In the genomic region with DNA sequence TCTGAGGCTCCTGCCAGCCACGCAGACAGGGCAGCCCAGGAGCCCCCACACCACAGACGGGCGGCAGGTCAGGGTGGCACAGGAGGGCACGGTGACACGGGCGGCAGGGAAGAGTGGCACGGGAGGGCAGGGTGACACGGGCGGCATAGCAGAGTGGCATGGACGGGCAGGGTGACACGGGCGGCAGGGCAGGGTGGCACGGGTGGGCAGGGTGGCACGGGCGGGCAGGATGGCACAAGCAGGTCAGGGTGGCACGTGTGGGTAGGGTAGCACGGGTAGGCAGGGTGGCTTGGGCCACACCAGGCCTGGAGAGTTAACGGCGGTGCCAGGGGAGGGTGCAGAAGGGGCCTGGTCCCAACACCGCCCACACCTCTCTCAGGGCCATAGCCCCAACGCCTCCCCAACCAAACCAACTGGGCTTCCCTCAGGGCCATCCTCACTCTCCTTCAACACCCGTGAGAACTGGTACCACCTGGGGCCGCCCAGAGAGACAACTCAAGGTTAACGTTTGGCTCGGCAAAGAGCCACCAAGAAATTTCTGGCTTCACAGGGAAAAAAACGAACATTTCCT, we compare ENCODE assay signal across 9 cellular contexts. TPM values are rescaled to one million over a fixed set of nuclear protein-coding genes. Genes with fewer than 3 reads are reported as not detected.
DNase-seq lines count a peak whose midpoint lies in the region; TF ChIP-seq lines count a peak whose summit lies in the region.
"Had no signal": no experiment of that assay in that cellular context is flagged by ENCODE, and none has a peak within 500 bp of the region (broad histone marks: within the 10 kb centered on the region; RNA-seq: fewer than 3 reads in every experiment).

No MANE protein-coding gene starts in this region.

- H3K36me3 ChIP-seq in DOHH2 (ENCODE audit: control insufficient read depth, low read length), result peaks cover 68% of the 10 kb centered on the region
- H3K36me3 ChIP-seq in SU-DHL-6 (ENCODE audit: low read length), result no peaks in the 10 kb centered on the region
- H3K36me3 ChIP-seq in rectal smooth muscle tissue (ENCODE audit: control insufficient read depth, insufficient read depth, low read length), result no peaks in the 10 kb centered on the region

- H3K27ac ChIP-seq in DOHH2 (ENCODE audit: low read depth, low read length) (no peak overlapping the region), SU-DHL-6 (ENCODE audit: low read depth, low read length) (no peak overlapping the region), rectal smooth muscle tissue (ENCODE audit: low read depth, low read length) (peak overlapping the region; percentile 12)

- no peak for DNase-seq in glutamatergic neuron
- no peak for DNase-seq in NCI-H526 treated with DMSO at 0.1 percent for 48 hours (lab: John Stamatoyannopoulos, UW)
- DNase-seq in GDM1 (lab: John Stamatoyannopoulos, UW), result no peak
- no peak for DNase-seq in endothelial cell (ENCODE audit: low spot score)
- DNase-seq in T-helper 9 cell, result no peak
- DNase-seq: Kasumi-1 had no signal

- peaks cover 33% of the 10 kb centered on the region for H3K9me3 Mint-ChIP-seq in glutamatergic neuron (ENCODE audit: unreplicated experiment)
- no peaks in the 10 kb centered on the region for H3K9me3 Mint-ChIP-seq in endothelial cell (ENCODE audit: unreplicated experiment)

- H3K9ac ChIP-seq in SU-DHL-6 (ENCODE audit: low read length) (no peak overlapping the region), rectal smooth muscle tissue (ENCODE audit: low read length) (no peak overlapping the region)

- H3K4me3 Mint-ChIP-seq in glutamatergic neuron (ENCODE audit: unreplicated experiment) (peak overlapping the region; percentile 96), endothelial cell (ENCODE audit: unreplicated experiment) (no peak overlapping the region)

- H3K4me1 ChIP-seq in DOHH2 (ENCODE audit: control insufficient read depth, low read length) (peaks cover 37% of the 10 kb centered on the region), rectal smooth muscle tissue (ENCODE audit: control insufficient read depth, insufficient read depth, low read length) (peaks cover 41% of the 10 kb centered on the region)

- TF ChIP-seq CTCF in DOHH2 (IDR thresholded peaks at IDR 0.05; ENCODE audit: low read depth, low read length, poor library complexity, severe bottlenecking), result no peak
- no peak for TF ChIP-seq CTCF in SU-DHL-6 (IDR thresholded peaks at IDR 0.05; ENCODE audit: insufficient read depth, low read length, poor library complexity, severe bottlenecking)
- TF ChIP-seq CTCF in glutamatergic neuron (IDR thresholded peaks at IDR 0.05; ENCODE audit: partially characterized antibody, unreplicated experiment), result no peak
- no peak for TF ChIP-seq CTCF in endothelial cell (IDR thresholded peaks at IDR 0.05; ENCODE audit: unreplicated experiment)

- H2AFZ ChIP-seq in SU-DHL-6 (ENCODE audit: low read depth, low read length, severe bottlenecking), result no peak overlapping the region

- H3K27me3 ChIP-seq in DOHH2 (ENCODE audit: control insufficient read depth, low read length), result no peaks in the 10 kb centered on the region
- no peaks in the 10 kb centered on the region for H3K27me3 ChIP-seq in SU-DHL-6 (ENCODE audit: low read length)
- no peaks in the 10 kb centered on the region for H3K27me3 ChIP-seq in rectal smooth muscle tissue (ENCODE audit: control insufficient read depth, insufficient read depth, low read length)

- H3K9me2 ChIP-seq in DOHH2 (replicated peaks; ENCODE audit: control insufficient read depth, low read length) (no peaks in the 10 kb centered on the region), SU-DHL-6 (replicated peaks; ENCODE audit: insufficient read depth, low read length) (no peaks in the 10 kb centered on the region)

- H3K4me3 ChIP-seq in DOHH2 (ENCODE audit: low read length), result no peak overlapping the region
- no peak overlapping the region for H3K4me3 ChIP-seq in SU-DHL-6 (ENCODE audit: insufficient read depth, low read length, poor library complexity, severe bottlenecking)
- no peak overlapping the region for H3K4me3 ChIP-seq in rectal smooth muscle tissue (ENCODE audit: low read length)

- H3K36me3 Mint-ChIP-seq in glutamatergic neuron (ENCODE audit: unreplicated experiment) (no peaks in the 10 kb centered on the region), endothelial cell (ENCODE audit: low read depth, unreplicated experiment) (peaks cover 17% of the 10 kb centered on the region)

- peaks cover 8% of the 10 kb centered on the region; the same call in 1 of the 2 replicates for H3K9me3 ChIP-seq in DOHH2 (ENCODE audit: control insufficient read depth, insufficient read depth, low read length)
- no peaks in the 10 kb centered on the region for H3K9me3 ChIP-seq in SU-DHL-6 (ENCODE audit: insufficient read depth, low read length)

- H3K27me3 Mint-ChIP-seq in glutamatergic neuron (ENCODE audit: unreplicated experiment) (peaks cover 28% of the 10 kb centered on the region), endothelial cell (ENCODE audit: unreplicated experiment) (peaks cover 13% of the 10 kb centered on the region)

- H3K27ac Mint-ChIP-seq in glutamatergic neuron (ENCODE audit: unreplicated experiment) (peak overlapping the region; percentile 97), endothelial cell (ENCODE audit: unreplicated experiment) (no peak overlapping the region)

- H3K79me2 ChIP-seq in DOHH2 (ENCODE audit: control insufficient read depth, low read length) (peaks cover 91% of the 10 kb centered on the region), SU-DHL-6 (ENCODE audit: insufficient read depth, low read length) (peaks cover 87% of the 10 kb centered on the region)

- H4K20me1 ChIP-seq in DOHH2 (ENCODE audit: control insufficient read depth, insufficient read depth, low read depth, low read length), result peaks cover 32% of the 10 kb centered on the region
- peaks cover 6% of the 10 kb centered on the region; the same call in 1 of the 2 replicates for H4K20me1 ChIP-seq in SU-DHL-6 (ENCODE audit: low read depth, low read length)

- no peaks in the 10 kb centered on the region for H3F3A ChIP-seq in DOHH2 (ENCODE audit: control insufficient read depth, insufficient read depth)
- H3F3A ChIP-seq in SU-DHL-6 (ENCODE audit: insufficient read depth), result no peaks in the 10 kb centered on the region

- H3K4me2 ChIP-seq in DOHH2 (ENCODE audit: low read length), result peak overlapping the region; percentile 100
- H3K4me2 ChIP-seq in SU-DHL-6 (ENCODE audit: low read depth, low read length, poor library complexity, severe bottlenecking), result peak overlapping the region; percentile 19

- H3K4me1 Mint-ChIP-seq in glutamatergic neuron (ENCODE audit: low read depth, unreplicated experiment) (peaks cover 45% of the 10 kb centered on the region), endothelial cell (ENCODE audit: unreplicated experiment) (peaks cover 34% of the 10 kb centered on the region)

RNA-seq across cellular contexts. Expression of gene CTBP1, which starts 3.4 kb away (rescaled TPM):
- total RNA-seq in glutamatergic neuron (ENCODE audit: unreplicated experiment) (302 TPM), endothelial cell (ENCODE audit: unreplicated experiment) (165 TPM)

RNA-seq across cellular contexts. Expression of gene MAEA, which starts 44.1 kb away (rescaled TPM):
- 77.2 TPM for total RNA-seq in glutamatergic neuron (ENCODE audit: unreplicated experiment)
- 68.2 TPM for total RNA-seq in endothelial cell (ENCODE audit: unreplicated experiment)
